ENCODE assay signal across 14 cellular contexts in genomic region chr4:145816091-145816490, GRCh38.
DNase-seq lines count a peak whose midpoint lies in the region; ATAC-seq, FAIRE-seq and TF ChIP-seq lines count a peak whose summit lies in the region.
"Had no signal": no experiment of that assay in that cellular context is flagged by ENCODE, and none has a peak within 500 bp of the region (broad histone marks: within the 10 kb centered on the region; RNA-seq: fewer than 3 reads in every experiment).

No MANE protein-coding gene starts in this region.

- no TSS peak for BruUV-seq in K562 (replicated peaks; lab: Mats Ljungman, UMichigan)

- H2AFZ ChIP-seq in K562 (ENCODE audit: low read depth, low read length), result no peak overlapping the region

- no peak overlapping the region for H3K27ac ChIP-seq in K562 (ENCODE audit: extremely low read depth, low read depth, low read length)

- TF ChIP-seq CTCF in K562 (IDR thresholded peaks at IDR 0.05 in 2 of 3, conservative IDR thresholded peaks at IDR 0.05 in 1 of 3; ENCODE audit: insufficient read depth in 2 of 3, low read depth in 1 of 3, low read length in 3 of 3), result no peak

- H3K79me2 ChIP-seq in K562 (ENCODE audit: control insufficient read depth, insufficient read depth, low read length), result no peaks in the 10 kb centered on the region

- no peak for TF ChIP-seq EP300 in K562 (IDR thresholded peaks at IDR 0.05; ENCODE audit: low read length)

- peak; percentile 52 for DNase-seq in A172 (ENCODE audit: low spot score)
- peak; percentile 45 for DNase-seq in EH (ENCODE audit: low read depth)
- no peak for DNase-seq in T-helper 2 cell treated with Interferon-gamma antibody and Interleukin-4, amounts not matched to agents 5 μg/mL and 100 μg/mL, for 36 hours (ENCODE audit: low spot score)
- DNase-seq in K562 (ENCODE audit: extremely low read depth in 1 of 4, low spot score in 3 of 4), result no peak
- DNase-seq in C1 segment of cervical spinal cord (lab: John Stamatoyannopoulos, UW), result no peak
- no peak for DNase-seq in NCI-H345 (lab: John Stamatoyannopoulos, UW)
- DNase-seq: CD4-positive, alpha-beta memory T cell; H7; NCI-H1048; NCI-H1436 treated with DMSO at 0.1 percent for 48 hours; NCI-H2081; NCI-H524 treated with DMSO at 0.1 percent for 48 hours had no signal

- CTCF ChIA-PET in K562 (lab: Yijun Ruan, JAX; ENCODE audit: low intra/inter-chr PET ratio), result no interaction called here

- POLR2A ChIA-PET in K562 (lab: Yijun Ruan, JAX), result no interaction called here

- no peak overlapping the region for H3K4me3 ChIP-seq in K562

- H3K9me1 ChIP-seq in K562 (ENCODE audit: control insufficient read depth, insufficient read depth, low read length), result no peaks in the 10 kb centered on the region

- H3K9me3 ChIP-seq in K562 (replicated peaks; ENCODE audit: control insufficient read depth, insufficient read depth, low read depth, low read length), result no peaks in the 10 kb centered on the region

- H4K20me1 ChIP-seq in K562 (replicated peaks; ENCODE audit: control insufficient read depth, insufficient read depth, low read length), result no peaks in the 10 kb centered on the region

- in situ Hi-C loops in K562 (cut with MboI), result no loop called here

- H3K4me1 ChIP-seq in K562 (replicated peaks in 1 of 2; ENCODE audit: control insufficient read depth in 2 of 2, insufficient read depth in 2 of 2, low read length in 2 of 2), result no peaks in the 10 kb centered on the region

- no peaks in the 10 kb centered on the region; a peak in 1 of 5 replicates for H3K27me3 ChIP-seq in K562 (ENCODE audit: control insufficient read depth in 2 of 2, insufficient read depth in 2 of 2, low read length in 2 of 2)

- no peak overlapping the region for H3K4me2 ChIP-seq in K562 (ENCODE audit: insufficient read depth, low read length)

- no peaks in the 10 kb centered on the region for H3K36me3 ChIP-seq in K562 (ENCODE audit: control insufficient read depth, insufficient read depth, low read length)

- H3K27me3 Mint-ChIP-seq in T-helper 2 cell treated with Interferon-gamma antibody and Interleukin-4, amounts not matched to agents 5 μg/mL and 100 μg/mL, for 36 hours (ENCODE audit: low read depth), result no peaks in the 10 kb centered on the region
- H3K27me3 Mint-ChIP-seq: B cell; CD4-positive, alpha-beta memory T cell had no signal

- H3K9me3 Mint-ChIP-seq in T-helper 2 cell treated with Interferon-gamma antibody and Interleukin-4, amounts not matched to agents 5 μg/mL and 100 μg/mL, for 36 hours, result peaks cover 3% of the 10 kb centered on the region

- ATAC-seq in K562, result no peak
- ATAC-seq in HG02870 (IDR thresholded peaks at IDR 0.05; ENCODE audit: unreplicated experiment), result no peak

- H3K9ac ChIP-seq in K562 (ENCODE audit: insufficient read depth in 1 of 2, low read depth in 2 of 2, low read length in 2 of 2), result no peak overlapping the region

- 3% methylated on average over 3 of the region's 3 CpGs for WGBS in K562 (ENCODE audit: insufficient coverage, low coverage, missing lambda C conversion rate)

- no peak for TF ChIP-seq RAD21 in K562 (CRISPR knock-in tag; conservative IDR thresholded peaks at IDR 0.05 in 1 of 2, IDR thresholded peaks at IDR 0.05 in 1 of 2)

- peak overlapping the region; percentile 4 for H3K27ac Mint-ChIP-seq in T-helper 2 cell treated with Interferon-gamma antibody and Interleukin-4, amounts not matched to agents 5 μg/mL and 100 μg/mL, for 36 hours
- H3K27ac Mint-ChIP-seq: B cell had no signal

- peaks cover 25% of the 10 kb centered on the region for H3K4me1 Mint-ChIP-seq in T-helper 2 cell treated with Interferon-gamma antibody and Interleukin-4, amounts not matched to agents 5 μg/mL and 100 μg/mL, for 36 hours (ENCODE audit: low read depth)

- no peak overlapping the region for H3K4me3 Mint-ChIP-seq in T-helper 2 cell treated with Interferon-gamma antibody and Interleukin-4, amounts not matched to agents 5 μg/mL and 100 μg/mL, for 36 hours
- H3K4me3 Mint-ChIP-seq: B cell; CD4-positive, alpha-beta memory T cell had no signal

- FAIRE-seq in K562 (lab: Jason Lieb, UNC), result no peak

- intact Hi-C loops in K562 (cut with micrococcal nuclease), result no loop called here

- TF ChIP-seq POLR2A in K562 (conservative IDR thresholded peaks at IDR 0.05), result no peak

- H3K36me3 Mint-ChIP-seq in T-helper 2 cell treated with Interferon-gamma antibody and Interleukin-4, amounts not matched to agents 5 μg/mL and 100 μg/mL, for 36 hours (ENCODE audit: low read depth), result peaks cover 50% of the 10 kb centered on the region

TF ChIP-seq in K562, 482 proteins besides CTCF, POLR2A, EP300 and RAD21:
- TF ChIP-seq ZNF121 (CRISPR knock-in tag; conservative IDR thresholded peaks at IDR 0.05) (peak; percentile 41; the same call in 1 of the 2 replicates), SMAD2 (IDR thresholded peaks at IDR 0.05; ENCODE audit: low read depth, low read length) (no peak)

Comparison
In these comparisons a context has a peak if more than half of its experiments do, and no peak if none do; other contexts are left out.
1. DNase-seq: peak in A172 (single experiment) and EH (single experiment); none in T-helper 2 cell treated with Interferon-gamma antibody and Interleukin-4, amounts not matched to agents 5 μg/mL and 100 μg/mL, for 36 hours (single experiment), K562 (0 of 4), C1 segment of cervical spinal cord (0 of 14) and NCI-H345 (single experiment).